Comparison of ENCODE assay signal across 10 cellular contexts in the genomic region with DNA sequence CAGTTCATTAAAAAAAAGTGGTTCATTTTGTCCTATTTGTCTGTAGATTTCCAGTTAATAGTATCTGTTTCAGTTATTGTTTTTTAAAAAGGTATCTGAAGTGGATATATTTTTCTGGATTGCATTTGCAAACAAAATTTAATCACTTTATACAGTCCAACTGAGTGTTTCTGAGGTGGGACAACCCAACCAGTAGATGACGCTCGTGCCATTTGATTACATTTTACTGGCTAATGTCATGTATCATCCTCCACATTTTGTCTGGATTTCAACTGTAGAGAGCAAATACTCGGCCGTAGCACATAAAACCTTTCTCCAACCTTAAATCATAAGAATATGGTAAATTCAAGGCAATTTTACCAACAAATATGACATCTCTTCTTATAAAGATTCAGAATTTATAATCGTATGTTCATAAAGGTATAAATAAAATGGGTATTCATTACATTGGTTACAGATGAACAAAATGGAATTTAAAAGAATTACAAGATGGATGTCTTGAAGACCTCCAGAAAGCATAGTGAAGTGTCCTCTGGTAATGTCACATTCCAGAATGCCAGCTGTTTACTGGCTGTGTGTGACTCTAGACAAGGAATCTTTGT.
DNase-seq lines count a peak whose midpoint lies in the region; ATAC-seq, FAIRE-seq and TF ChIP-seq lines count a peak whose summit lies in the region.
"Had no signal": no experiment of that assay in that cellular context is flagged by ENCODE, and none has a peak within 500 bp of the region (broad histone marks: within the 10 kb centered on the region; RNA-seq: fewer than 3 reads in every experiment).

No MANE protein-coding gene starts in this region.

- TF ChIP-seq RAD21 in HCT116 (IDR thresholded peaks at IDR 0.05; ENCODE audit: low read depth): peak; percentile 74

- no peak for TF ChIP-seq EP300 in transverse colon (IDR thresholded peaks at IDR 0.05; ENCODE audit: low read depth)

- intact Hi-C loops in HCT116 (cut with micrococcal nuclease): loop anchor here (1.0 to 10.0 kb wide), 4 partner anchors 337 to 1457 kb away; no protein-coding TSS in a partner anchor
- intact Hi-C loops in PC-9 (cut with micrococcal nuclease; ENCODE audit: unreplicated experiment): loop anchor here (1.0 to 10.0 kb wide), 5 partner anchors 337 to 1460 kb away; no protein-coding TSS in a partner anchor
- intact Hi-C loops in transverse colon (cut with DNase I; ENCODE audit: low total_unique reads): no loop called here

- H3K36me3 ChIP-seq in HCT116 (ENCODE audit: control insufficient read depth in 1 of 2, insufficient read depth in 2 of 2, low read length in 2 of 2) (no peaks in the 10 kb centered on the region), PC-9 (ENCODE audit: low read depth) (no peaks in the 10 kb centered on the region), transverse colon (no peaks in the 10 kb centered on the region)
- H3K36me3 ChIP-seq: sigmoid colon had no signal

- RAD21 ChIA-PET in HCT116 (lab: Charles Lee; ENCODE audit: low non-redundant PET in 1 of 2, low total read pairs in 2 of 2, uncharacterized antibody in 2 of 2, unreplicated experiment in 2 of 2): no interaction called here

- no peaks in the 10 kb centered on the region for H3K4me1 ChIP-seq in HCT116 (ENCODE audit: control insufficient read depth in 1 of 2, insufficient read depth in 2 of 2, low read length in 2 of 2)
- no peaks in the 10 kb centered on the region for H3K4me1 ChIP-seq in PC-9 (replicated peaks; ENCODE audit: insufficient read depth)
- H3K4me1 ChIP-seq in transverse colon: no peaks in the 10 kb centered on the region
- H3K4me1 ChIP-seq: sigmoid colon had no signal

- H3K9me2 ChIP-seq in HCT116 (ENCODE audit: insufficient read depth) (no peaks in the 10 kb centered on the region), PC-9 (ENCODE audit: insufficient read depth) (no peaks in the 10 kb centered on the region)

- TF ChIP-seq POLR2A in HCT116 (IDR thresholded peaks at IDR 0.05; ENCODE audit: borderline replicate concordance, extremely low read depth, insufficient read depth, insufficient read length) (no peak), transverse colon (IDR thresholded peaks at IDR 0.05) (no peak)

- ATAC-seq in HCT116 (peak; percentile 67), HG03442 (IDR thresholded peaks at IDR 0.05; ENCODE audit: unreplicated experiment) (no peak)
- ATAC-seq: left colon had no signal

- no peak overlapping the region for H3K27ac ChIP-seq in C4-2B
- no peak overlapping the region for H3K27ac ChIP-seq in HCT116 (ENCODE audit: low read depth, low read length)
- no peak overlapping the region for H3K27ac ChIP-seq in PC-9
- H3K27ac ChIP-seq in transverse colon: no peak overlapping the region
- H3K27ac ChIP-seq: sigmoid colon had no signal

- H3F3A ChIP-seq in PC-9 (ENCODE audit: insufficient read depth, low read depth): no peaks in the 10 kb centered on the region

- H3K4me2 ChIP-seq in HCT116 (ENCODE audit: low read length) (no peak overlapping the region), PC-9 (no peak overlapping the region)

- in situ Hi-C loops in transverse colon (cut with MboI; ENCODE audit: low pct_ligation_motif_present in 1 of 4, low pct_unique_long_range_greater_than_20kb in 1 of 4, low sequenced_read_pairs in 3 of 4): no loop called here

- BruUV-seq in HCT116 (replicated peaks; lab: Mats Ljungman, UMichigan): no TSS peak
- no TSS peak for BruUV-seq in PC-9 (replicated peaks; lab: Mats Ljungman, UMichigan)

- no peaks in the 10 kb centered on the region for H3K9me3 ChIP-seq in HCT116 (ENCODE audit: control insufficient read depth in 1 of 2, insufficient read depth in 1 of 2, low read depth in 1 of 2, low read length in 2 of 2)
- H3K9me3 ChIP-seq in PC-9 (ENCODE audit: insufficient read depth, low read depth): no peaks in the 10 kb centered on the region
- H3K9me3 ChIP-seq in transverse colon: no peaks in the 10 kb centered on the region
- H3K9me3 ChIP-seq: sigmoid colon had no signal

- POLR2A ChIA-PET in HCT116 (lab: Charles Lee): no interaction called here
- POLR2A ChIA-PET in PC-9 (lab: Charles Lee; ENCODE audit: unreplicated experiment): no interaction called here

- CTCF ChIA-PET in HCT116 (lab: Charles Lee): interaction anchor here (0.6 to 1.0 kb wide), 5 partner anchors 190 to 589 kb away, joined by 3 to 7 read pairs (median 3); no protein-coding TSS in a partner anchor
- CTCF ChIA-PET in PC-9 (lab: Charles Lee): interaction anchor here (0.7 to 1.0 kb wide), 2 partner anchors 220 to 589 kb away, joined by 3 to 4 read pairs; no protein-coding TSS in a partner anchor

- H2AFZ ChIP-seq in HCT116 (ENCODE audit: low read depth, low read length, poor library complexity, severe bottlenecking) (no peak overlapping the region), PC-9 (no peak overlapping the region)

- WGBS in transverse colon (ENCODE audit: low coverage in 1 of 2), 2 donors: 84 to 90% methylated on average over 5 of the region's 5 CpGs

- FAIRE-seq in RCC 7860 (lab: Jason Lieb, UNC): no peak

- peak; percentile 77 for TF ChIP-seq CTCF in C4-2B (conservative IDR thresholded peaks at IDR 0.05)
- peak; percentile 54 to 79 (median 55); a peak in 4 of 6 replicates for TF ChIP-seq CTCF in HCT116 (IDR thresholded peaks at IDR 0.05 in 2 of 3, conservative IDR thresholded peaks at IDR 0.05 in 1 of 3; ENCODE audit: borderline replicate concordance in 1 of 3, insufficient read depth in 1 of 3, low read depth in 2 of 3, low read length in 2 of 3)
- TF ChIP-seq CTCF in PC-9 (conservative IDR thresholded peaks at IDR 0.05): peak; percentile 53
- TF ChIP-seq CTCF in transverse colon (IDR thresholded peaks at IDR 0.05): no peak

- DNase-seq in HCT116 (ENCODE audit: low read depth, low spot score) (peak; percentile 6), PC-9 (peak in 1 of 2 experiments; percentile 18), fibroblast of peridontal ligament (ENCODE audit: extremely low read depth) (peak; percentile 27), transverse colon (no peak), RCC 7860 (ENCODE audit: low spot score) (no peak)
- DNase-seq in activated effector memory CD4-positive, alpha-beta T cell treated with anti-CD3 and anti-CD28 coated beads, Interleukin-2, amount 50 U/mL, for 16 hours: no peak
- DNase-seq: left colon, sigmoid colon had no signal

- H3K4me3 ChIP-seq in HCT116 (replicated peaks in 1 of 2; ENCODE audit: low read depth in 1 of 2, low read length in 2 of 2): no peak overlapping the region
- no peak overlapping the region for H3K4me3 ChIP-seq in PC-9
- no peak overlapping the region for H3K4me3 ChIP-seq in transverse colon
- H3K4me3 ChIP-seq: sigmoid colon had no signal

- no peak overlapping the region for H3K9ac ChIP-seq in HCT116 (ENCODE audit: low read length)

- H3K79me2 ChIP-seq in HCT116 (ENCODE audit: insufficient read depth, low read length) (no peaks in the 10 kb centered on the region), PC-9 (ENCODE audit: low read depth) (no peaks in the 10 kb centered on the region)

- H4K20me1 ChIP-seq in HCT116 (ENCODE audit: insufficient read depth): no peaks in the 10 kb centered on the region
- H4K20me1 ChIP-seq in PC-9 (ENCODE audit: insufficient read depth): no peaks in the 10 kb centered on the region

- 0 out of 2 replicates have a peak, but pooled peaks cover 3% of the 10 kb centered on the region for H3K27me3 ChIP-seq in HCT116 (ENCODE audit: insufficient read depth, low read length)
- no peaks in the 10 kb centered on the region for H3K27me3 ChIP-seq in PC-9 (ENCODE audit: insufficient read depth, low read depth)
- no peaks in the 10 kb centered on the region for H3K27me3 ChIP-seq in transverse colon
- H3K27me3 ChIP-seq: sigmoid colon had no signal

TF ChIP-seq in HCT116, 20 proteins besides CTCF, POLR2A, EP300 and RAD21 (continues in another document):
- TF ChIP-seq EGR1 (IDR thresholded peaks at IDR 0.05; ENCODE audit: low read depth) (no peak), ZFX (IDR thresholded peaks at IDR 0.05) (no peak), ZNF274 (IDR thresholded peaks at IDR 0.05; ENCODE audit: low read depth, low read length) (no peak)
- TF ChIP-seq, protein P1, sequence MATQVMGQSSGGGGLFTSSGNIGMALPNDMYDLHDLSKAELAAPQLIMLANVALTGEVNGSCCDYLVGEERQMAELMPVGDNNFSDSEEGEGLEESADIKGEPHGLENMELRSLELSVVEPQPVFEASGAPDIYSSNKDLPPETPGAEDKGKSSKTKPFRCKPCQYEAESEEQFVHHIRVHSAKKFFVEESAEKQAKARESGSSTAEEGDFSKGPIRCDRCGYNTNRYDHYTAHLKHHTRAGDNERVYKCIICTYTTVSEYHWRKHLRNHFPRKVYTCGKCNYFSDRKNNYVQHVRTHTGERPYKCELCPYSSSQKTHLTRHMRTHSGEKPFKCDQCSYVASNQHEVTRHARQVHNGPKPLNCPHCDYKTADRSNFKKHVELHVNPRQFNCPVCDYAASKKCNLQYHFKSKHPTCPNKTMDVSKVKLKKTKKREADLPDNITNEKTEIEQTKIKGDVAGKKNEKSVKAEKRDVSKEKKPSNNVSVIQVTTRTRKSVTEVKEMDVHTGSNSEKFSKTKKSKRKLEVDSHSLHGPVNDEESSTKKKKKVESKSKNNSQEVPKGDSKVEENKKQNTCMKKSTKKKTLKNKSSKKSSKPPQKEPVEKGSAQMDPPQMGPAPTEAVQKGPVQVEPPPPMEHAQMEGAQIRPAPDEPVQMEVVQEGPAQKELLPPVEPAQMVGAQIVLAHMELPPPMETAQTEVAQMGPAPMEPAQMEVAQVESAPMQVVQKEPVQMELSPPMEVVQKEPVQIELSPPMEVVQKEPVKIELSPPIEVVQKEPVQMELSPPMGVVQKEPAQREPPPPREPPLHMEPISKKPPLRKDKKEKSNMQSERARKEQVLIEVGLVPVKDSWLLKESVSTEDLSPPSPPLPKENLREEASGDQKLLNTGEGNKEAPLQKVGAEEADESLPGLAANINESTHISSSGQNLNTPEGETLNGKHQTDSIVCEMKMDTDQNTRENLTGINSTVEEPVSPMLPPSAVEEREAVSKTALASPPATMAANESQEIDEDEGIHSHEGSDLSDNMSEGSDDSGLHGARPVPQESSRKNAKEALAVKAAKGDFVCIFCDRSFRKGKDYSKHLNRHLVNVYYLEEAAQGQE (IDR thresholded peaks at IDR 0.05; ENCODE audit: low read depth): no peak
- TF ChIP-seq, protein P2, sequence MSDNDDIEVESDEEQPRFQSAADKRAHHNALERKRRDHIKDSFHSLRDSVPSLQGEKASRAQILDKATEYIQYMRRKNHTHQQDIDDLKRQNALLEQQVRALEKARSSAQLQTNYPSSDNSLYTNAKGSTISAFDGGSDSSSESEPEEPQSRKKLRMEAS (IDR thresholded peaks at IDR 0.05): no peak

Comparison
In these comparisons a context has a peak if more than half of its experiments do, and no peak if none do; other contexts are left out.
1. CTCF ChIP-seq: peak in C4-2B (single experiment), HCT116 (3 of 3) and PC-9 (single experiment); none in transverse colon (0 of 5).
2. DNase-seq: peak in HCT116 (single experiment) and fibroblast of peridontal ligament (single experiment); none in activated effector memory CD4-positive, alpha-beta T cell treated with anti-CD3 and anti-CD28 coated beads, Interleukin-2, amount 50 U/mL, for 16 hours (single experiment), transverse colon (single experiment) and RCC 7860 (single experiment).